Comparison of ENCODE assay signal across 8 cellular contexts in the genomic region with DNA sequence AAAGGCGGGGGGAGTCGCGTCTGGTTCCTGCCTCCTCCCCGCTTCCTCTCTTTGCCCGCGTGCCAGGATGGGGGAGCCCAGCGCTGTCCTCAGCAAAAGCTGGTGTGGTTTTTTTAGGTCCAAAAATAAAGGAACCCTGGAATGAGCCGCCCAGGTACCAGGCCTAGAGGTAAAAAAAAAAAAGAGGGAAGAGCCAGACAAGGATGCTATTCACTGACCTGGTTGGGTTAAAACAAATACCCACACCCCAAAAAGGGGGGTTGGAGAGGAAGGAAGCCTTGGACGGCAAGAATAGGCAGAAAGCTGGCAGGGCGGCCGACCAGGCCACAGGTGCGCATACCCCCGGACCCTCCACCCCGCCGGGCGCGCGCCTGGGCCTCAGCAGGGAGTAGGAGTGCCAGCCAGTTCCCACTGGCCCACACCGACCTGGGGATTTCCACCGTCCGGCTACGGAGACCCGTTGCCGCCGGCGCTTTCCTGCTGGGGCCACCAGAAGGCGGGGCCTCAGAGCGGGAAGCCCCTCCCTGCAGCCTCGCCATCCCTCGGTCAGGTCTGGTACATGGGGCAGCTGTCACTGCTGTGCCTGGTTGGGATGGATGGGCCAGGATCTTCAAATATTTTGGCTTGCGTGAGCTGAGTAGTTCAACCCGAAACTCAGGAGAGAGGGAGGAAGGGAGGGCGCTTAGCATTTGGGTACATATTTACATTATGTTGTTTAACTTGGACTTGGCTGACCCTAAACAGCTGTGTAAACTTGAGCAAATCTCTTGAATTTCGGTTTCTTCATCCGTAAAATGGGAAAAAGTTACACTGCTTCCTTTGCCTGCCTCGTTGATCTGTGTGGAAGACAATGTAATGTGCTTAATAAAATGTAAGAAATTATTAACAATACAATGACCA. TPM values are rescaled to one million over a fixed set of nuclear protein-coding genes. Genes with fewer than 3 reads are reported as not detected.
DNase-seq lines count a peak whose midpoint lies in the region; ATAC-seq lines count a peak whose summit lies in the region.

No MANE protein-coding gene starts in this region.

- no peaks in the 10 kb centered on the region for H3K9me3 ChIP-seq in esophagus (ENCODE audit: control insufficient read depth in 2 of 2, insufficient read depth in 1 of 2, low read depth in 1 of 2, low read length in 1 of 2)

- no peaks in the 10 kb centered on the region for H3K36me3 ChIP-seq in esophagus (ENCODE audit: control insufficient read depth in 2 of 2, insufficient read depth in 2 of 2, low read length in 1 of 2)

- peak overlapping the region; percentile 98 to 99 (median 98) for H3K27ac Mint-ChIP-seq in naive B cell

- no peaks in the 10 kb centered on the region for H3K27me3 ChIP-seq in esophagus (ENCODE audit: control insufficient read depth in 1 of 2, insufficient read depth in 2 of 2, low read length in 2 of 2)

- H3K4me1 Mint-ChIP-seq in naive B cell = peaks cover 47 to 83% (median 76%) of the 10 kb centered on the region in 3 donors

- no peaks in the 10 kb centered on the region for H3K27me3 Mint-ChIP-seq in naive B cell

- H3K4me1 ChIP-seq in esophagus (ENCODE audit: control insufficient read depth in 2 of 2, insufficient read depth in 2 of 2, low read length in 1 of 2) = peaks cover 0 to 14% of the 10 kb centered on the region in 2 donors

- ATAC-seq in GM19467 (IDR thresholded peaks at IDR 0.05; ENCODE audit: unreplicated experiment) = peak; percentile 67
- peak; percentile 42 for ATAC-seq in HG03575 (IDR thresholded peaks at IDR 0.05; ENCODE audit: extremely low read depth, insufficient number of reproducible peaks, low FRiP score, unreplicated experiment)
- ATAC-seq in naive B cell (ENCODE audit: low read depth in 2 of 2) = peak; percentile 78 to 82

- no peaks in the 10 kb centered on the region for H3K36me3 Mint-ChIP-seq in naive B cell

- H3K27ac ChIP-seq in esophagus (ENCODE audit: low read depth in 2 of 2, low read length in 1 of 2) = peak overlapping the region; percentile 96 to 99

- H3K4me3 ChIP-seq in esophagus (ENCODE audit: low read depth in 1 of 2, low read length in 2 of 2) = peak overlapping the region; percentile 38 to 55

- DNase-seq in COLO829 (ENCODE audit: low spot score) (peak; percentile 74), NOMO-1 treated with DMSO at 0.1 percent for 48 hours (lab: John Stamatoyannopoulos, UW; ENCODE audit: unreplicated experiment) (peak; percentile 52), naive B cell (peak; percentile 83)
- DNase-seq in activated T-cell treated with anti-CD3 and anti-CD28 coated beads, Interleukin-2, amount 50 U/mL, for 1 hour = peak; percentile 76
- peak; percentile 81 for DNase-seq in stimulated activated naive CD4-positive, alpha-beta T cell treated with Interleukin-2 at 50 U/mL for 16 hours (lab: John Stamatoyannopoulos, UW)

- H3K4me3 Mint-ChIP-seq in naive B cell = peak overlapping the region; percentile 90 to 98 (median 94)

- 1 to 2% methylated on average over 30 to 36 of the region's 36 CpGs for WGBS in esophagus, 2 donors

- no peaks in the 10 kb centered on the region for H3K9me3 Mint-ChIP-seq in naive B cell

RNA-seq across cellular contexts. Expression of a gene that starts 5.4 kb away (rescaled TPM):
- polyA plus RNA-seq in esophagus = 1 to 10 TPM; 3.5 to 9.5 TPM
- polyA plus RNA-seq in naive B cell (ENCODE audit: low read depth in 6 of 6) = 1 to 10 TPM; 1.7 to 4.6 (median 3.2) TPM

Comparison
In these comparisons a context has a peak if more than half of its experiments do, and no peak if none do; other contexts are left out.
1. Peak in every context shown above with its lines: DNase-seq, ATAC-seq, H3K4me3 ChIP-seq and H3K27ac ChIP-seq.